Comparison of ENCODE assay signal across 12 cellular contexts in the genomic region with DNA sequence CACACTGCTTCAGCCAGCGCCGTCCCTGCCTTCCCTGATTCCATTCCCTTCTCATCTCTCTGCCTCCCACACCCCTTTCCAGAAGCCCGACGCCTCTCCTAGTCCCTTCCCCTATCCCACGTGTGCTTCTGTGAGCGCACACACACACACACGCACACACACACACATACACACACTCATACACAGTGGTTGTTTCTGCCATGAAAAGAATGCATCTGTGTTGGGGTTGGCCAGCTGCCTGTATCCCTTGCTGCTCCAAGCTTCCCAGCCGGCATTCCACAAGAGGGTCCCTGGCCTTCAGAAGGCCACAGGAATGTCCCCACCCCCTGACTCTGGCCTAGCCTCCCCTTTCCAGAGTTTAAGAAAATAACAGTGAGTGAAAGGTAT. TPM values are rescaled to one million over a fixed set of nuclear protein-coding genes. Genes with fewer than 3 reads are reported as not detected.
DNase-seq lines count a peak whose midpoint lies in the region; ATAC-seq and TF ChIP-seq lines count a peak whose summit lies in the region.
"Had no signal": no experiment of that assay in that cellular context is flagged by ENCODE, and none has a peak within 500 bp of the region (broad histone marks: within the 10 kb centered on the region; RNA-seq: fewer than 3 reads in every experiment).

No MANE protein-coding gene starts in this region.

- no peaks in the 10 kb centered on the region for H3K4me1 Mint-ChIP-seq in stimulated activated naive B cell treated with anti-CD40 and anti-IgM and Interleukin-4, amounts not matched to agents 10 μg/mL and 1 μg/mL and 100 μg/mL, for 72 hours
- H3K4me1 Mint-ChIP-seq in stimulated activated naive CD8-positive, alpha-beta T cell treated with anti-CD3 and anti-CD28 coated beads, Interleukin-15, amount 100 ng/mL, for 72 hours = no peaks in the 10 kb centered on the region
- H3K4me1 Mint-ChIP-seq: T-cell had no signal

- H3K4me3 ChIP-seq in choroid plexus epithelial cell (ENCODE audit: low read depth, low read length) = peak overlapping the region; percentile 11
- H3K4me3 ChIP-seq: K562 had no signal

- H3K4me3 Mint-ChIP-seq in stimulated activated naive B cell treated with anti-CD40 and anti-IgM and Interleukin-4, amounts not matched to agents 10 μg/mL and 1 μg/mL and 100 μg/mL, for 72 hours = no peak overlapping the region
- H3K4me3 Mint-ChIP-seq in stimulated activated naive CD8-positive, alpha-beta T cell treated with anti-CD3 and anti-CD28 coated beads, Interleukin-15, amount 100 ng/mL, for 72 hours = no peak overlapping the region
- H3K4me3 Mint-ChIP-seq: T-cell had no signal

- peaks cover 15 to 32% of the 10 kb centered on the region in 2 donors for H3K27me3 Mint-ChIP-seq in stimulated activated naive B cell treated with anti-CD40 and anti-IgM and Interleukin-4, amounts not matched to agents 10 μg/mL and 1 μg/mL and 100 μg/mL, for 72 hours
- H3K27me3 Mint-ChIP-seq in stimulated activated naive CD8-positive, alpha-beta T cell treated with anti-CD3 and anti-CD28 coated beads, Interleukin-15, amount 100 ng/mL, for 72 hours = no peaks in the 10 kb centered on the region

- peak; percentile 28 for ATAC-seq in left lobe of liver
- no peak for ATAC-seq in stimulated activated naive B cell treated with anti-CD40 and anti-IgM and Interleukin-4, amounts not matched to agents 10 μg/mL and 1 μg/mL and 100 μg/mL, for 72 hours (replicated peaks)
- no peak for ATAC-seq in HG02970 (IDR thresholded peaks at IDR 0.05; ENCODE audit: low FRiP score, unreplicated experiment)
- no peak for ATAC-seq in stimulated activated naive CD8-positive, alpha-beta T cell treated with anti-CD3 and anti-CD28 coated beads, Interleukin-15, amount 100 ng/mL, for 72 hours
- ATAC-seq: K562, T-cell had no signal

- no peaks in the 10 kb centered on the region for H3K36me3 Mint-ChIP-seq in stimulated activated naive B cell treated with anti-CD40 and anti-IgM and Interleukin-4, amounts not matched to agents 10 μg/mL and 1 μg/mL and 100 μg/mL, for 72 hours
- H3K36me3 Mint-ChIP-seq: T-cell had no signal

- DNase-seq in HCEC 1CT = peak; percentile 72
- peak; percentile 98 for DNase-seq in choroid plexus epithelial cell (ENCODE audit: low read depth)
- DNase-seq in left lobe of liver (ENCODE audit: low spot score) = no peak
- DNase-seq in stimulated activated naive B cell treated with anti-CD40 and anti-IgM and Interleukin-4, amounts not matched to agents 10 μg/mL and 1 μg/mL and 100 μg/mL, for 72 hours = no peak
- DNase-seq in NCI-H2227 treated with DMSO at 0.1 percent for 48 hours (lab: John Stamatoyannopoulos, UW) = no peak
- no peak for DNase-seq in MV-4-11 (lab: John Stamatoyannopoulos, UW)
- no peak for DNase-seq in stimulated activated naive CD8-positive, alpha-beta T cell treated with anti-CD3 and anti-CD28 coated beads, Interleukin-15, amount 100 ng/mL, for 72 hours
- DNase-seq: activated gamma-delta T cell treated with Interleukin-2 at 50 U/mL for 16 hours, GF-D8, T-cell had no signal

- H3K9me3 Mint-ChIP-seq in stimulated activated naive B cell treated with anti-CD40 and anti-IgM and Interleukin-4, amounts not matched to agents 10 μg/mL and 1 μg/mL and 100 μg/mL, for 72 hours = no peaks in the 10 kb centered on the region
- no peaks in the 10 kb centered on the region for H3K9me3 Mint-ChIP-seq in stimulated activated naive CD8-positive, alpha-beta T cell treated with anti-CD3 and anti-CD28 coated beads, Interleukin-15, amount 100 ng/mL, for 72 hours
- H3K9me3 Mint-ChIP-seq: T-cell had no signal

- no peak for TF ChIP-seq CTCF in choroid plexus epithelial cell (conservative IDR thresholded peaks at IDR 0.05; ENCODE audit: low read depth, low read length)

- peak overlapping the region; percentile 2 for H3K27ac Mint-ChIP-seq in stimulated activated naive B cell treated with anti-CD40 and anti-IgM and Interleukin-4, amounts not matched to agents 10 μg/mL and 1 μg/mL and 100 μg/mL, for 72 hours
- H3K27ac Mint-ChIP-seq in stimulated activated naive CD8-positive, alpha-beta T cell treated with anti-CD3 and anti-CD28 coated beads, Interleukin-15, amount 100 ng/mL, for 72 hours = no peak overlapping the region
- H3K27ac Mint-ChIP-seq: T-cell had no signal

RNA-seq across cellular contexts. Expression of a gene that starts 51.7 kb away (rescaled TPM):
- 29.0 TPM for total RNA-seq in left lobe of liver

Comparison
In these comparisons a context has a peak if more than half of its experiments do, and no peak if none do; other contexts are left out.
1. DNase-seq: peak in HCEC 1CT (single experiment) and choroid plexus epithelial cell (single experiment); none in left lobe of liver (single experiment), stimulated activated naive B cell treated with anti-CD40 and anti-IgM and Interleukin-4, amounts not matched to agents 10 μg/mL and 1 μg/mL and 100 μg/mL, for 72 hours (single experiment), NCI-H2227 treated with DMSO at 0.1 percent for 48 hours (single experiment), MV-4-11 (single experiment) and stimulated activated naive CD8-positive, alpha-beta T cell treated with anti-CD3 and anti-CD28 coated beads, Interleukin-15, amount 100 ng/mL, for 72 hours (0 of 2).